Comparison of ENCODE assay signal across 6 cellular contexts in the genomic region with DNA sequence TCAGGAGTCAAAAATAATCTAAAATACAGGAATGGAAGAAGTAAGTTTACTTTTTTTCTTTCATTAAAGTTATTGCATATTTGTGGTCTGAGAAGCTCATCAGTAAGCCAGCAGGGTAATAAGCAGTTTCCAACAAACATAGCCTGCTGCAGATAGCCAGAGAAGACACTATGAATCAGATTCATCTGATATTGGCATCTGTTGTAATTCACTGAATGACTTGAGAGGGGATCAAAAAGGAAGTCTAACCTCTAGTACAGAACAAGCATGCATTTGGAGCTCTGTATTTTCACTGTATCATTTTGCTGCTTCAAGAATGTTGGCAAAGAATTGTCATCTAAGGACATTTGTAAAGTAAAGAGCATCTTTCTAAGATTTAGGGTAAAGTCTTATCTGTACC.
"Had no signal": no experiment of that assay in that cellular context is flagged by ENCODE, and none has a peak within 500 bp of the region (broad histone marks: within the 10 kb centered on the region; RNA-seq: fewer than 3 reads in every experiment).

No MANE protein-coding gene starts in this region.

- H3K4me1 Mint-ChIP-seq: H9, IgD-negative memory B cell had no signal

- ATAC-seq: HepG2 had no signal

- DNase-seq: GM23248, H9, HCEC 1CT, KBM-7 had no signal

- H3K27me3 Mint-ChIP-seq: IgD-negative memory B cell had no signal

- H3K27ac Mint-ChIP-seq: H9, IgD-negative memory B cell had no signal

- H3K9me3 Mint-ChIP-seq: H9 had no signal

- H3K4me3 Mint-ChIP-seq: H9, IgD-negative memory B cell had no signal

- H3K36me3 Mint-ChIP-seq: IgD-negative memory B cell had no signal
